Comparison of ENCODE assay signal across 1 cellular context in genomic region chr17:44914698-44915271, GRCh38.
TF ChIP-seq lines count a peak whose summit lies in the region.

No MANE protein-coding gene starts in this region.

TF ChIP-seq in IMR-90, 13 proteins besides CTCF, POLR2A, EP300 and RAD21:
- TF ChIP-seq SMC3 (IDR thresholded peaks at IDR 0.05; ENCODE audit: low read depth, low read length) (no peak), FOS (IDR thresholded peaks at IDR 0.05; ENCODE audit: low read depth, low read length) (no peak), MAFK (IDR thresholded peaks at IDR 0.05; ENCODE audit: low read depth, low read length) (no peak), ELK1 (IDR thresholded peaks at IDR 0.05; ENCODE audit: borderline replicate concordance, low read depth, low read length) (no peak), NFE2L2 (IDR thresholded peaks at IDR 0.05; ENCODE audit: low read depth, low read length) (no peak), RCOR1 (IDR thresholded peaks at IDR 0.05; ENCODE audit: insufficient replicate concordance, low read length) (no peak), USF2 (IDR thresholded peaks at IDR 0.05; ENCODE audit: low read depth, low read length) (no peak), CEBPB (IDR thresholded peaks at IDR 0.05; ENCODE audit: low read depth, low read length) (no peak)
TF ChIP-seq in IMR-90: peak in this region for 0.
